In the genomic region with DNA sequence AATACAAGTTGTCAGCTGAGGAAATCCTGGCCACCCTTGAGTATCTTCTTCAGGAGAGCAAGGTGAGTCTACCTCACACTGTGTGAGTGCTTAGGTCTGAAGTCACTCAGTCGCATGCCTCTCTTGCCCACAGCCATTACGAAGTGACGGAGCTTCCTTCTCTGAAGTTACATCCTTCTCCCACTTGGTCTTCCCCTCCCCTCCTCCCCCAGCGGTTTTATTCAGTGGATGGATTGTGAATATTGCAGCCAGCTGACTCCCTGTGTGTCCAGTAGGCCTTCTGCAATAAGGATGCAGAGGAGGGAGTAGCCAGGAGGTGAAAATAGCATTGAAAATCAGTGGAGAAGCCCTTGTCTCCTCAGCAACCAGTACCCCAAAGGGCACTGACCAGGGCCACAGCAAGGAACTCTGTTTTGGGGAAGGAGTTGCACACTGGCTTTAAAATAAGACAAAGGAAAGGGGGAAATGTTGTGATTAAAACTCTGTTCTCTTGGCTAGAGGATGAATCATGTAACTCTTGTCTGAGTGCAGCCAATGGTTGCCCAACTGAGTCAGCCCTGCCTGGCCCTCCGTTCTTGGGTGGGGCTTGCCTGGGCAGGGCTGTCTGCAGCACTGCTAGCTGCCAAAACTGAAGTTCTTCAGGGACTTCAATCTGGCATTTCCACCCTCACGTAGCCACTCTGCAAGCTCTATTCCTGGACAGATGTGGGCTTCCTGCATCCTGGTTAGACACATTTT, we compare ENCODE assay signal across 1 cellular context.
TF ChIP-seq lines count a peak whose summit lies in the region.

No MANE protein-coding gene starts in this region.

TF ChIP-seq in GM12891, 5 proteins besides CTCF, POLR2A, EP300 and RAD21:
- no peak for TF ChIP-seq PAX5 (IDR thresholded peaks at IDR 0.05; ENCODE audit: insufficient read depth, low read length, severe bottlenecking)
- TF ChIP-seq POLR2AphosphoS5 (IDR thresholded peaks at IDR 0.05; ENCODE audit: low read depth, low read length), result no peak
- no peak for TF ChIP-seq SPI1 (IDR thresholded peaks at IDR 0.05; ENCODE audit: low read depth, low read length)
- TF ChIP-seq POU2F2 (IDR thresholded peaks at IDR 0.05; ENCODE audit: low read depth, low read length), result no peak
- TF ChIP-seq TAF1 (IDR thresholded peaks at IDR 0.05; ENCODE audit: low read depth, low read length), result no peak
